1 cellular context compared by ENCODE assay signal in genomic region chr3:39000008-39000450, GRCh38.
TF ChIP-seq lines count a peak whose summit lies in the region.

No MANE protein-coding gene starts in this region.

TF ChIP-seq in HepG2, 621 proteins besides CTCF, POLR2A, EP300 and RAD21 (continues in another document):
- no peak for TF ChIP-seq ZNF280D (CRISPR knock-in tag; IDR thresholded peaks at IDR 0.05)
- no peak for TF ChIP-seq SNAPC4 (CRISPR knock-in tag; IDR thresholded peaks at IDR 0.05)
- TF ChIP-seq ZNF570 (CRISPR knock-in tag; IDR thresholded peaks at IDR 0.05; ENCODE audit: borderline replicate concordance) = no peak
- no peak for TF ChIP-seq ZKSCAN8 (CRISPR knock-in tag; IDR thresholded peaks at IDR 0.05; ENCODE audit: borderline replicate concordance)
- no peak for TF ChIP-seq POLR2AphosphoS2 (IDR thresholded peaks at IDR 0.05; ENCODE audit: low read depth, low read length)
- TF ChIP-seq HMGXB4 (CRISPR knock-in tag; IDR thresholded peaks at IDR 0.05; ENCODE audit: borderline replicate concordance in 1 of 2, low read depth in 1 of 2) = peak in 1 of 2 experiments; percentile 67; a peak in 1 of 4 replicates
- TF ChIP-seq ZBTB1 (CRISPR knock-in tag; IDR thresholded peaks at IDR 0.05; ENCODE audit: borderline replicate concordance) = no peak
- TF ChIP-seq CEBPG (CRISPR knock-in tag; IDR thresholded peaks at IDR 0.05) = 0 out of 2 replicates have a peak, but pooled peaks have one; percentile 20
- TF ChIP-seq ZNF282 (IDR thresholded peaks at IDR 0.05; ENCODE audit: partially characterized antibody) = no peak
- TF ChIP-seq ZNF407 (CRISPR knock-in tag; IDR thresholded peaks at IDR 0.05; ENCODE audit: not compliant biosample characterization) = no peak
- no peak for TF ChIP-seq DNMT1 (CRISPR knock-in tag; IDR thresholded peaks at IDR 0.05)
- TF ChIP-seq RFXAP (CRISPR knock-in tag; IDR thresholded peaks at IDR 0.05; ENCODE audit: borderline replicate concordance) = no peak
- TF ChIP-seq YY1 (IDR thresholded peaks at IDR 0.05; ENCODE audit: insufficient read depth, insufficient replicate concordance, low read depth, low read length) = no peak
- TF ChIP-seq NFIB (CRISPR knock-in tag; IDR thresholded peaks at IDR 0.05; ENCODE audit: borderline replicate concordance) = no peak
- no peak for TF ChIP-seq CBFB (CRISPR knock-in tag; IDR thresholded peaks at IDR 0.05)
- TF ChIP-seq ZBED4 (CRISPR knock-in tag; IDR thresholded peaks at IDR 0.05; ENCODE audit: borderline replicate concordance) = no peak
- no peak for TF ChIP-seq SKI (IDR thresholded peaks at IDR 0.05; ENCODE audit: partially characterized antibody)
- TF ChIP-seq ZNF44 (CRISPR knock-in tag; IDR thresholded peaks at IDR 0.05) = no peak
- TF ChIP-seq ARID3A (IDR thresholded peaks at IDR 0.05; ENCODE audit: low read depth, low read length) = peak; percentile 55
- TF ChIP-seq RBFOX2 (IDR thresholded peaks at IDR 0.05; ENCODE audit: low read depth, low read length) = no peak
- no peak for TF ChIP-seq MAX (IDR thresholded peaks at IDR 0.05)
- no peak for TF ChIP-seq ZUFSP (CRISPR knock-in tag; IDR thresholded peaks at IDR 0.05; ENCODE audit: borderline replicate concordance)
- TF ChIP-seq ZNF720 (CRISPR knock-in tag; IDR thresholded peaks at IDR 0.05) = no peak
- TF ChIP-seq REXO4 (CRISPR knock-in tag; IDR thresholded peaks at IDR 0.05; ENCODE audit: borderline replicate concordance) = no peak
- TF ChIP-seq MAF1 (CRISPR knock-in tag; IDR thresholded peaks at IDR 0.05; ENCODE audit: borderline replicate concordance) = no peak
